12 cellular contexts compared by ENCODE assay signal in genomic region chr6:166760288-166760687, GRCh38.
DNase-seq lines count a peak whose midpoint lies in the region; ATAC-seq and TF ChIP-seq lines count a peak whose summit lies in the region.
"Had no signal": no experiment of that assay in that cellular context is flagged by ENCODE, and none has a peak within 500 bp of the region (broad histone marks: within the 10 kb centered on the region; RNA-seq: fewer than 3 reads in every experiment).

No MANE protein-coding gene starts in this region.

- H3K36me3 Mint-ChIP-seq in activated naive CD8-positive, alpha-beta T cell treated with anti-CD3 and anti-CD28 coated beads for 36 hours = no peaks in the 10 kb centered on the region
- H3K36me3 Mint-ChIP-seq in mesothelial cell of epicardium = no peaks in the 10 kb centered on the region

- no peak overlapping the region for H3K27ac Mint-ChIP-seq in activated naive CD8-positive, alpha-beta T cell treated with anti-CD3 and anti-CD28 coated beads for 36 hours
- no peak overlapping the region for H3K27ac Mint-ChIP-seq in mesothelial cell of epicardium

- DNase-seq in ELF-1 (ENCODE audit: low read depth, low spot score) (peak; percentile 62), mesothelial cell of epicardium (ENCODE audit: low spot score in 2 of 2, unreplicated experiment in 2 of 2) (no peak), left ventricle myocardium inferior (no peak), nucleus accumbens (lab: John Stamatoyannopoulos, UW) (no peak)
- peak in 2 of 3 experiments; percentile 29 to 31 for DNase-seq in activated CD8-positive, alpha-beta memory T cell treated with anti-CD3 and anti-CD28 coated beads for 48 hours (ENCODE audit: low read depth in 2 of 3, low spot score in 2 of 3)
- DNase-seq in activated naive CD8-positive, alpha-beta T cell treated with anti-CD3 and anti-CD28 coated beads for 36 hours = peak; percentile 23
- peak; percentile 62 for DNase-seq in stimulated activated CD4-positive, alpha-beta T cell treated with anti-CD3 and anti-CD28 coated beads, Interleukin-4, amount 100 ng/mL, for 1 hour
- DNase-seq: NCI-H1092 treated with DMSO at 0.1 percent for 48 hours, NCI-H524 treated with DMSO at 0.1 percent for 48 hours, pancreas had no signal

- peaks cover 18% of the 10 kb centered on the region for H3K27me3 ChIP-seq in left ventricle myocardium inferior (ENCODE audit: low read depth)
- H3K27me3 ChIP-seq: gastroesophageal sphincter, pancreas had no signal

- H3K9me3 ChIP-seq in left ventricle myocardium inferior (replicated peaks) = no peaks in the 10 kb centered on the region
- H3K9me3 ChIP-seq: gastroesophageal sphincter, pancreas had no signal

- no peak overlapping the region for H3K4me3 ChIP-seq in left ventricle myocardium inferior
- H3K4me3 ChIP-seq: gastroesophageal sphincter, pancreas had no signal

- H3K27me3 Mint-ChIP-seq in activated naive CD8-positive, alpha-beta T cell treated with anti-CD3 and anti-CD28 coated beads for 36 hours = peaks cover 36% of the 10 kb centered on the region
- peaks cover 30% of the 10 kb centered on the region for H3K27me3 Mint-ChIP-seq in mesothelial cell of epicardium (ENCODE audit: low read depth)

- intact Hi-C loops in left ventricle myocardium inferior (cut with micrococcal nuclease) = loop anchor here (10.0 kb wide), 1 partner anchor 225 kb away; no protein-coding TSS in a partner anchor

- H3K27ac ChIP-seq in left ventricle myocardium inferior (replicated peaks) = no peak overlapping the region
- H3K27ac ChIP-seq: gastroesophageal sphincter, pancreas had no signal

- TF ChIP-seq CTCF in mesothelial cell of epicardium (IDR thresholded peaks at IDR 0.05; ENCODE audit: unreplicated experiment) = no peak
- no peak for TF ChIP-seq CTCF in left ventricle myocardium inferior (IDR thresholded peaks at IDR 0.05; ENCODE audit: borderline replicate concordance)

- H3K4me1 Mint-ChIP-seq in activated naive CD8-positive, alpha-beta T cell treated with anti-CD3 and anti-CD28 coated beads for 36 hours = peaks cover 23% of the 10 kb centered on the region
- H3K4me1 Mint-ChIP-seq in mesothelial cell of epicardium = peaks cover 11% of the 10 kb centered on the region

- H3K9me3 Mint-ChIP-seq in activated naive CD8-positive, alpha-beta T cell treated with anti-CD3 and anti-CD28 coated beads for 36 hours = no peaks in the 10 kb centered on the region
- H3K9me3 Mint-ChIP-seq in mesothelial cell of epicardium = no peaks in the 10 kb centered on the region

- no peaks in the 10 kb centered on the region for H3K36me3 ChIP-seq in left ventricle myocardium inferior
- H3K36me3 ChIP-seq: pancreas had no signal

- H3K4me1 ChIP-seq in left ventricle myocardium inferior = peaks cover 11% of the 10 kb centered on the region
- H3K4me1 ChIP-seq: pancreas had no signal

- ATAC-seq in GM21447 (IDR thresholded peaks at IDR 0.05; ENCODE audit: unreplicated experiment) = no peak
- ATAC-seq: gastroesophageal sphincter, pancreas had no signal

- H3K4me3 Mint-ChIP-seq in activated naive CD8-positive, alpha-beta T cell treated with anti-CD3 and anti-CD28 coated beads for 36 hours = no peak overlapping the region
- no peak overlapping the region for H3K4me3 Mint-ChIP-seq in mesothelial cell of epicardium

Comparison
In these comparisons a context has a peak if more than half of its experiments do, and no peak if none do; other contexts are left out.
1. DNase-seq: peak in ELF-1 (single experiment), activated CD8-positive, alpha-beta memory T cell treated with anti-CD3 and anti-CD28 coated beads for 48 hours (2 of 3), activated naive CD8-positive, alpha-beta T cell treated with anti-CD3 and anti-CD28 coated beads for 36 hours (single experiment) and stimulated activated CD4-positive, alpha-beta T cell treated with anti-CD3 and anti-CD28 coated beads, Interleukin-4, amount 100 ng/mL, for 1 hour (single experiment); none in mesothelial cell of epicardium (0 of 2), left ventricle myocardium inferior (single experiment) and nucleus accumbens (0 of 56).